ENCODE assay signal across 18 cellular contexts in the genomic region with DNA sequence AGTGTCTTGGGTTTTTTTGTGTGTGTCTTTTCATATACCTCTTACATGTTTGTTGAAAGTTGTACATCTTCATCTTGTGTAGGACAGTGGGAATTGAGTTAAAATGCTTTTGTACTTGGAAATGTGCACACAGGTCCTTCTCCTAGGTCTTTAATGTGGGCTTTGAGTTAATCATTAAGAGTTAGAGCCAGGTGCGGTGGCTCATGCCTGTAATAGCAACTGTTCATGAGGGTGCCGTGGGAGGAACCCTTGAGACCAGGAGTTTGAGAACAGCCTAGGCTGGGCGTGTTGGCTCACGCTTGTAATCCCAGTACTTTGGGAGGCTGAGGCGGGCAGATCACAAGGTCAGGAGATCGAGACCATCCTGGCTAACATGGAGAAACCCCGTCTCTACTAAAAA. TPM values are rescaled to one million over a fixed set of nuclear protein-coding genes. Genes with fewer than 3 reads are reported as not detected.
A peak's percentile ranks its signal among the peaks of the same experiment; 100 is the strongest.
DNase-seq lines count a peak whose midpoint lies in the region; ATAC-seq, FAIRE-seq and TF ChIP-seq lines count a peak whose summit lies in the region.
"Had no signal": no experiment of that assay in that cellular context is flagged by ENCODE, and none has a peak within 500 bp of the region (broad histone marks: within the 10 kb centered on the region; RNA-seq: fewer than 3 reads in every experiment).

No MANE protein-coding gene starts in this region.

- H4K20me1 ChIP-seq in hepatocyte (ENCODE audit: insufficient read depth, poor library complexity, severe bottlenecking), result no peaks in the 10 kb centered on the region

- H3K4me1 ChIP-seq in hepatocyte (ENCODE audit: insufficient read depth), result peaks cover 3% of the 10 kb centered on the region
- H3K4me1 ChIP-seq in body of pancreas, result peaks cover 7% of the 10 kb centered on the region
- H3K4me1 ChIP-seq in small intestine (ENCODE audit: control insufficient read depth in 2 of 2, insufficient read depth in 1 of 2, low read depth in 1 of 2, low read length in 1 of 2), result no peaks in the 10 kb centered on the region

- no peak for DNase-seq in stimulated activated naive CD8-positive, alpha-beta T cell treated with anti-CD3 and anti-CD28 coated beads, Interleukin-15, Interleukin-2, amounts not matched to agents 100 U/mL and 50 U/mL, for 24 hours
- DNase-seq in hepatocyte (ENCODE audit: low spot score), result peak; percentile 37
- no peak for DNase-seq in body of pancreas
- DNase-seq in NCI-H446 treated with DMSO at 0.1 percent for 48 hours (lab: John Stamatoyannopoulos, UW), result no peak
- no peak for DNase-seq in small intestine
- DNase-seq in NCI-H146 (lab: John Stamatoyannopoulos, UW), result no peak
- DNase-seq: H9, NCI-H1092, NCI-H1694 treated with DMSO at 0.1 percent for 48 hours, SK-N-SH had no signal

- intact Hi-C loops in body of pancreas (cut with DNase I), result no loop called here

- no peaks in the 10 kb centered on the region for H3K9me2 ChIP-seq in hepatocyte (replicated peaks; ENCODE audit: insufficient read depth)
- H3K9me2 ChIP-seq: SK-N-SH had no signal

- no peaks in the 10 kb centered on the region for H3K27me3 ChIP-seq in hepatocyte
- no peaks in the 10 kb centered on the region for H3K27me3 ChIP-seq in body of pancreas
- H3K27me3 ChIP-seq in small intestine (ENCODE audit: control insufficient read depth in 2 of 2, insufficient read depth in 2 of 2, low read length in 2 of 2), result no peaks in the 10 kb centered on the region

- H3K4me3 ChIP-seq in hepatocyte, result no peak overlapping the region
- H3K4me3 ChIP-seq in body of pancreas, result no peak overlapping the region
- no peak overlapping the region for H3K4me3 ChIP-seq in small intestine (ENCODE audit: low read depth in 1 of 2, low read length in 2 of 2)
- H3K4me3 ChIP-seq: K562 had no signal

- TF ChIP-seq CTCF in hepatocyte (IDR thresholded peaks at IDR 0.05; ENCODE audit: poor library complexity) (no peak), body of pancreas (IDR thresholded peaks at IDR 0.05) (no peak)

- TF ChIP-seq POLR2A in body of pancreas (IDR thresholded peaks at IDR 0.05), result no peak

- peaks cover 3% of the 10 kb centered on the region for H3K27me3 Mint-ChIP-seq in stimulated activated naive CD8-positive, alpha-beta T cell treated with anti-CD3 and anti-CD28 coated beads, Interleukin-15, Interleukin-2, amounts not matched to agents 100 ng/mL and 50 ng/mL, for 24 hours
- H3K27me3 Mint-ChIP-seq in IgD-negative memory B cell, result no peaks in the 10 kb centered on the region

- peaks cover 69% of the 10 kb centered on the region for H3K4me1 Mint-ChIP-seq in stimulated activated naive CD8-positive, alpha-beta T cell treated with anti-CD3 and anti-CD28 coated beads, Interleukin-15, Interleukin-2, amounts not matched to agents 100 ng/mL and 50 ng/mL, for 24 hours (ENCODE audit: low read depth)
- H3K4me1 Mint-ChIP-seq in IgD-negative memory B cell, result peaks cover 76 to 84% (median 81%) of the 10 kb centered on the region in 3 donors
- H3K4me1 Mint-ChIP-seq: H9 had no signal

- H3K9me3 Mint-ChIP-seq in stimulated activated naive CD8-positive, alpha-beta T cell treated with anti-CD3 and anti-CD28 coated beads, Interleukin-15, Interleukin-2, amounts not matched to agents 100 ng/mL and 50 ng/mL, for 24 hours, result no peaks in the 10 kb centered on the region
- peaks cover 0 to 1% (median 0%) of the 10 kb centered on the region in 3 donors for H3K9me3 Mint-ChIP-seq in IgD-negative memory B cell
- H3K9me3 Mint-ChIP-seq: H9 had no signal

- WGBS in hepatocyte (ENCODE audit: low lambda C conversion rate, missing lambda C conversion rate), result 82% methylated on average over 7 of the region's 7 CpGs
- 57 to 69% methylated on average over 7 of the region's 7 CpGs for WGBS in body of pancreas, 2 donors
- WGBS in small intestine, 3 donors, result 26 to 73% (median 58%) methylated on average over 7 of the region's 7 CpGs

- H3K9me3 ChIP-seq in hepatocyte (ENCODE audit: low read depth) (no peaks in the 10 kb centered on the region), body of pancreas (no peaks in the 10 kb centered on the region), small intestine (ENCODE audit: control insufficient read depth, low read depth) (no peaks in the 10 kb centered on the region)
- H3K9me3 ChIP-seq: SK-N-SH had no signal

- H3K27ac Mint-ChIP-seq in stimulated activated naive CD8-positive, alpha-beta T cell treated with anti-CD3 and anti-CD28 coated beads, Interleukin-15, Interleukin-2, amounts not matched to agents 100 ng/mL and 50 ng/mL, for 24 hours, result peak overlapping the region; percentile 29
- peak overlapping the region; percentile 75 to 93 (median 87) for H3K27ac Mint-ChIP-seq in IgD-negative memory B cell
- H3K27ac Mint-ChIP-seq: H9 had no signal

- H3K4me2 ChIP-seq in hepatocyte, result no peak overlapping the region
- H3K4me2 ChIP-seq: SK-N-SH had no signal

- H2AFZ ChIP-seq in hepatocyte, result no peak overlapping the region

- peaks cover 29% of the 10 kb centered on the region for H3K36me3 Mint-ChIP-seq in stimulated activated naive CD8-positive, alpha-beta T cell treated with anti-CD3 and anti-CD28 coated beads, Interleukin-15, Interleukin-2, amounts not matched to agents 100 ng/mL and 50 ng/mL, for 24 hours (ENCODE audit: low read depth)
- peaks cover 14% of the 10 kb centered on the region for H3K36me3 Mint-ChIP-seq in IgD-negative memory B cell

- no peak overlapping the region for H3K4me3 Mint-ChIP-seq in stimulated activated naive CD8-positive, alpha-beta T cell treated with anti-CD3 and anti-CD28 coated beads, Interleukin-15, Interleukin-2, amounts not matched to agents 100 ng/mL and 50 ng/mL, for 24 hours
- peak overlapping the region in 3 of 4 donors; percentile 49 to 84 (median 63) for H3K4me3 Mint-ChIP-seq in IgD-negative memory B cell
- H3K4me3 Mint-ChIP-seq: H9 had no signal

- no peaks in the 10 kb centered on the region for H3K79me2 ChIP-seq in hepatocyte

- no peak for FAIRE-seq in small intestine (lab: Jason Lieb, UNC)
- FAIRE-seq: A204.1, HTR-8/SVneo, K562 had no signal

- no peak for ATAC-seq in stimulated activated naive CD8-positive, alpha-beta T cell treated with anti-CD3 and anti-CD28 coated beads, Interleukin-15, Interleukin-2, amounts not matched to agents 100 U/mL and 50 U/mL, for 24 hours
- no peak for ATAC-seq in body of pancreas
- ATAC-seq: K562, Right ventricle myocardium inferior had no signal

- H3K27ac ChIP-seq in hepatocyte (no peak overlapping the region), body of pancreas (no peak overlapping the region), small intestine (ENCODE audit: low read depth in 1 of 2, low read length in 1 of 2) (no peak overlapping the region)
- H3K27ac ChIP-seq: C4-2B had no signal

- H3K36me3 ChIP-seq in hepatocyte (replicated peaks; ENCODE audit: insufficient read depth, low read depth) (no peaks in the 10 kb centered on the region), body of pancreas (replicated peaks in 1 of 2; ENCODE audit: insufficient read depth in 1 of 2, low read depth in 2 of 2) (no peaks in the 10 kb centered on the region), small intestine (ENCODE audit: control insufficient read depth in 2 of 2, insufficient read depth in 2 of 2, low read length in 2 of 2) (no peaks in the 10 kb centered on the region)

RNA-seq across cellular contexts. Expression of gene CLECL1, which starts 13.9 kb away (rescaled TPM):
- 168 TPM for polyA plus RNA-seq in IgD-negative memory B cell
- not detected in 2 replicates for total RNA-seq in hepatocyte
- polyA plus RNA-seq in hepatocyte, result not detected in 2 replicates
- total RNA-seq in body of pancreas, result not detected
- 1 to 10 TPM in 1 of 3 donors, under 1 TPM in 1, not detected in 1; 0.92 to 2.4 TPM for polyA plus RNA-seq in small intestine
- total RNA-seq: G401, H9 had no signal
- polyA plus RNA-seq: SK-N-SH had no signal

RNA-seq across cellular contexts. Expression of gene CD69, which starts 41.7 kb away (rescaled TPM):
- 177 TPM for polyA plus RNA-seq in IgD-negative memory B cell
- total RNA-seq in hepatocyte, result 0.07 TPM in 1 of 2 replicates, not detected in the other
- 0.57 TPM in 1 of 2 replicates, not detected in the other for polyA plus RNA-seq in hepatocyte
- 1 to 10 TPM; 3.1 to 4.0 TPM for total RNA-seq in body of pancreas
- polyA plus RNA-seq in small intestine, result 1 to 10 TPM; 1.8 to 6.2 (median 4.1) TPM
- total RNA-seq: G401, H9 had no signal
- polyA plus RNA-seq: SK-N-SH had no signal

RNA-seq across cellular contexts. Expression of gene CLEC2D, which starts 49.5 kb away (rescaled TPM):
- polyA plus RNA-seq in IgD-negative memory B cell (102 TPM), hepatocyte (3.7 and 3.9 TPM in 2 replicates), small intestine (1 to 10 TPM in 2 of 3 donors, under 1 TPM in 1; 0.67 to 2.4 (median 2.0) TPM)
- total RNA-seq in hepatocyte (5.7 and 6.0 TPM in 2 replicates), body of pancreas (1 to 10 TPM; 5.3 to 7.5 TPM)

Comparison
In these comparisons a context has a peak if more than half of its experiments do, and no peak if none do; other contexts are left out.
1. RNA of gene CLECL1, which starts 13.9 kb away (polyA plus RNA-seq): 168 TPM in IgD-negative memory B cell (single experiment); 0.92 to 2.4 TPM in small intestine and not detected in hepatocyte; every median in the first group is over 10 times any median in the second.
2. RNA of gene CD69, which starts 41.7 kb away (polyA plus RNA-seq): 177 TPM in IgD-negative memory B cell (single experiment); 1.8 to 6.2 TPM in small intestine and 0.57 TPM in hepatocyte; every median in the first group is over 10 times any median in the second.
3. RNA of gene CLEC2D, which starts 49.5 kb away (polyA plus RNA-seq): 102 TPM in IgD-negative memory B cell (single experiment); 3.7 to 3.9 TPM in hepatocyte and 0.67 to 2.4 TPM in small intestine; every median in the first group is over 10 times any median in the second.